In the genomic region with DNA sequence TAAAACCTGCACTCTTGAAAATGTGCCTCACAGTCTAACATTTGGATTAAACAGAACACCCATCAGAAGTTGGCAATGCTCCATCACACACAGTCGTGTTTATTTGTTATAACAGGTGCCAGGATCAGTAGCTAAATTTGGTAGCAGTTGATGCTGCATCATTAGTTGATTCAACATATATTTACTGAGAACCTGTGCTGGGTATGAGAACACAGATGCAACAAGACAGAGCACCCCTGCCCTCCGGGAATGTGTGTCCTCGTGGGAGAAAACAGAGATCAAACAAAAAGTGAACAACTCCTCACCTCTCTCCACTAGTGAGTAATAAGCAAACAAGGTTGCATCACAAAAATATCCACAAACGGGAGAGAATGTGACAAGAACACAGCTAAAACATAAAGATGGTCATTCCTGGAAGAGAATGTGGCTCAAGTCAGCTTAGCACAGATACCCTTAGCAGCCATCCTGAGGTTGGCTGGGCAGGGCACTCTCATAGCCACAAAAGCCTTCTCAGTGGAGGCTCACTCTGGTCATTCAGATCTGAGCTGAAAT, we compare ENCODE assay signal across 9 cellular contexts. TPM values are rescaled to one million over a fixed set of nuclear protein-coding genes. Genes with fewer than 3 reads are reported as not detected.
DNase-seq lines count a peak whose midpoint lies in the region; ATAC-seq lines count a peak whose summit lies in the region.
"Had no signal": no experiment of that assay in that cellular context is flagged by ENCODE, and none has a peak within 500 bp of the region (broad histone marks: within the 10 kb centered on the region; RNA-seq: fewer than 3 reads in every experiment).

No MANE protein-coding gene starts in this region.

- H3K36me3 ChIP-seq in MG63 (no peaks in the 10 kb centered on the region), muscle layer of colon (ENCODE audit: insufficient read depth, low read length) (peaks cover 8% of the 10 kb centered on the region)

- DNase-seq in MG63 (peak; percentile 10), OCI-M2 (lab: John Stamatoyannopoulos, UW; ENCODE audit: unreplicated experiment) (no peak)
- no peak for DNase-seq in activated CD4-positive, alpha-beta memory T cell treated with anti-CD3 and anti-CD28 coated beads, Interleukin-2, amount 10 ng/mL, durations not matched to agents 7 days and 5 days
- no peak for DNase-seq in stimulated activated CD4-positive, alpha-beta T cell treated with anti-CD3 and anti-CD28 coated beads, Interleukin-1b, Interleukin-23, amount 100 ng/mL, for 48 hours
- DNase-seq in effector CD4-positive, alpha-beta T cell, result no peak

- ATAC-seq in GM18520 (IDR thresholded peaks at IDR 0.05; ENCODE audit: unreplicated experiment) (peak; percentile 13), HG03095 (IDR thresholded peaks at IDR 0.05; ENCODE audit: unreplicated experiment) (no peak)

- H3K9ac ChIP-seq in muscle layer of colon (ENCODE audit: low read length), result no peak overlapping the region

- no peaks in the 10 kb centered on the region for H3K9me3 ChIP-seq in MG63
- no peaks in the 10 kb centered on the region for H3K9me3 ChIP-seq in muscle layer of colon (ENCODE audit: low read length)

- no peaks in the 10 kb centered on the region for H3K27me3 ChIP-seq in MG63
- no peaks in the 10 kb centered on the region for H3K27me3 ChIP-seq in muscle layer of colon (ENCODE audit: control insufficient read depth in 1 of 2, insufficient read depth in 2 of 2, low read length in 2 of 2)

- no peaks in the 10 kb centered on the region for H3K9me3 Mint-ChIP-seq in activated CD4-positive, alpha-beta memory T cell treated with anti-CD3 and anti-CD28 coated beads, Interleukin-2, amount 10 ng/mL, durations not matched to agents 7 days and 5 days

- H3K36me3 Mint-ChIP-seq in activated CD4-positive, alpha-beta memory T cell treated with anti-CD3 and anti-CD28 coated beads, Interleukin-2, amount 10 ng/mL, durations not matched to agents 7 days and 5 days (ENCODE audit: low read depth), result no peaks in the 10 kb centered on the region

- peak overlapping the region; percentile 77 for H3K27ac Mint-ChIP-seq in activated CD4-positive, alpha-beta memory T cell treated with anti-CD3 and anti-CD28 coated beads, Interleukin-2, amount 10 ng/mL, durations not matched to agents 7 days and 5 days
- H3K27ac Mint-ChIP-seq: nephron had no signal

- H3K4me1 Mint-ChIP-seq in activated CD4-positive, alpha-beta memory T cell treated with anti-CD3 and anti-CD28 coated beads, Interleukin-2, amount 10 ng/mL, durations not matched to agents 7 days and 5 days, result peaks cover 47% of the 10 kb centered on the region

- H3K27ac ChIP-seq in muscle layer of colon (ENCODE audit: low read depth, low read length), result peak overlapping the region; percentile 81

- H3K27me3 Mint-ChIP-seq in activated CD4-positive, alpha-beta memory T cell treated with anti-CD3 and anti-CD28 coated beads, Interleukin-2, amount 10 ng/mL, durations not matched to agents 7 days and 5 days, result no peaks in the 10 kb centered on the region

- POLR2A ChIA-PET in activated CD4-positive, alpha-beta memory T cell treated with anti-CD3 and anti-CD28 coated beads, Interleukin-2, amount 10 ng/mL, durations not matched to agents 7 days and 5 days (lab: Charles Lee), result interaction anchor here (0.7 to 5.5 kb wide), 5 partner anchors 9 to 41 kb away, joined by 3 to 38 read pairs (median 31); partner anchors contain the start of gene LBR

- CTCF ChIA-PET in activated CD4-positive, alpha-beta memory T cell treated with anti-CD3 and anti-CD28 coated beads, Interleukin-2, amount 10 ng/mL, durations not matched to agents 7 days and 5 days (lab: Charles Lee), result interaction anchor here (1.0 to 1.9 kb wide), 5 partner anchors 10 to 30 kb away, joined by 3 to 6 read pairs (median 3); no protein-coding TSS in a partner anchor

- H3K4me3 Mint-ChIP-seq in activated CD4-positive, alpha-beta memory T cell treated with anti-CD3 and anti-CD28 coated beads, Interleukin-2, amount 10 ng/mL, durations not matched to agents 7 days and 5 days, result no peak overlapping the region
- H3K4me3 Mint-ChIP-seq: nephron had no signal

- H3K4me3 ChIP-seq in MG63 (no peak overlapping the region), muscle layer of colon (ENCODE audit: low read depth in 1 of 2, low read length in 2 of 2) (no peak overlapping the region)

- H3K4me1 ChIP-seq in muscle layer of colon (ENCODE audit: insufficient read depth, low read length), result peaks cover 63% of the 10 kb centered on the region

RNA-seq across cellular contexts. Expression of gene LBR, which starts 26.3 kb away (rescaled TPM):
- total RNA-seq in MG63 (2014; rRNA removed; shearing (Covaris generic); ENCODE audit: low replicate concordance), result 21.9 and 42.3 TPM in 2 replicates
- total RNA-seq in activated CD4-positive, alpha-beta memory T cell treated with anti-CD3 and anti-CD28 coated beads, Interleukin-2, amount 10 ng/mL, durations not matched to agents 7 days and 5 days, result 100 to 1,000 TPM; 251 to 259 TPM
